1 cellular context compared by ENCODE assay signal in the genomic region with DNA sequence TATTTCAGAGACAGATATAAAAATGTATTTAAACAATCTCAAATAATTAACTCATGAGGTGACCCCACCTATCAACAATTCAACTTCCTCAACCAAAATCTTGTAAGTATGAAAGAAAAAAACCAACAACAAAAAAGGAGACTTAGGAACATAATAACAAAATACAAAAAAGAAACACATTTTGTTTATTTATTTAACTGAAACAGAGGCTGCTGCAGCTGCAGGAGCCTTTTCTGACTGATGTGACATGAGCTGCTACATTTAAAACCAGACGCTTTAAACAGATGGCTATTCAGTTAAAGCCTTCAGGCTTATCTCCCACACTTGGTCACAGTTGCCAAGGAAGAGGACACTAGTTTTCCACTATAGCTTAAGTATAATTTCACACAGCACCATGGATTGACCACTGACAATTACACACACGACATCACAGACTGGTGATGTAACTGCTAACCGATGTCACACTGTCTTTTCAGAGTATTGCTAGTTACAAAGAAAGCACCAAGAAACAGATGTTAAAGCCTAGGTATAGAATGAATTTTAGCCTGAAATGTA.
TF ChIP-seq lines count a peak whose summit lies in the region.

No MANE protein-coding gene starts in this region.

TF ChIP-seq in HEK293, 187 proteins besides CTCF, POLR2A, EP300 and RAD21 (continued from another document):
- TF ChIP-seq, protein P1, sequence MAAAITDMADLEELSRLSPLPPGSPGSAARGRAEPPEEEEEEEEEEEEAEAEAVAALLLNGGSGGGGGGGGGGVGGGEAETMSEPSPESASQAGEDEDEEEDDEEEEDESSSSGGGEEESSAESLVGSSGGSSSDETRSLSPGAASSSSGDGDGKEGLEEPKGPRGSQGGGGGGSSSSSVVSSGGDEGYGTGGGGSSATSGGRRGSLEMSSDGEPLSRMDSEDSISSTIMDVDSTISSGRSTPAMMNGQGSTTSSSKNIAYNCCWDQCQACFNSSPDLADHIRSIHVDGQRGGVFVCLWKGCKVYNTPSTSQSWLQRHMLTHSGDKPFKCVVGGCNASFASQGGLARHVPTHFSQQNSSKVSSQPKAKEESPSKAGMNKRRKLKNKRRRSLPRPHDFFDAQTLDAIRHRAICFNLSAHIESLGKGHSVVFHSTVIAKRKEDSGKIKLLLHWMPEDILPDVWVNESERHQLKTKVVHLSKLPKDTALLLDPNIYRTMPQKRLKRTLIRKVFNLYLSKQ (tag by site-specific recombination; IDR thresholded peaks at IDR 0.05; ENCODE audit: borderline replicate concordance): no peak
- TF ChIP-seq ZBTB21 (tag by site-specific recombination; IDR thresholded peaks at IDR 0.05) (peak; percentile 82), ZNF121 (tag by site-specific recombination; IDR thresholded peaks at IDR 0.05) (no peak), ZNF561 (tag by site-specific recombination; IDR thresholded peaks at IDR 0.05; ENCODE audit: borderline replicate concordance) (no peak), ZNF391 (tag by site-specific recombination; IDR thresholded peaks at IDR 0.05; ENCODE audit: borderline replicate concordance, low read depth) (no peak), ZNF837 (tag by site-specific recombination; IDR thresholded peaks at IDR 0.05) (no peak), ZNF792 (tag by site-specific recombination; IDR thresholded peaks at IDR 0.05) (no peak), ZNF138 (tag by site-specific recombination; IDR thresholded peaks at IDR 0.05; ENCODE audit: borderline replicate concordance) (no peak), ZNF23 (tag by site-specific recombination; IDR thresholded peaks at IDR 0.05; ENCODE audit: borderline replicate concordance) (no peak), ZNF677 (tag by site-specific recombination; IDR thresholded peaks at IDR 0.05) (no peak), ZNF48 (tag by site-specific recombination; IDR thresholded peaks at IDR 0.05) (no peak), ZNF24 (tag by site-specific recombination; IDR thresholded peaks at IDR 0.05) (no peak), KLF9 (tag by site-specific recombination; IDR thresholded peaks at IDR 0.05; ENCODE audit: low read depth) (no peak), OSR2 (tag by site-specific recombination; IDR thresholded peaks at IDR 0.05) (peak; percentile 83), GLIS1 (tag by site-specific recombination; IDR thresholded peaks at IDR 0.05) (no peak), ZNF157 (tag by site-specific recombination; IDR thresholded peaks at IDR 0.05) (no peak), ZNF404 (tag by site-specific recombination; IDR thresholded peaks at IDR 0.05) (no peak), ZEB2 (tag by site-specific recombination; IDR thresholded peaks at IDR 0.05) (0 out of 2 replicates have a peak, but pooled peaks have one; percentile 55), ZNF501 (tag by site-specific recombination; IDR thresholded peaks at IDR 0.05) (no peak), GLI4 (tag by site-specific recombination; IDR thresholded peaks at IDR 0.05) (no peak), ZNF596 (tag by site-specific recombination; IDR thresholded peaks at IDR 0.05) (no peak)
- TF ChIP-seq, protein P2, sequence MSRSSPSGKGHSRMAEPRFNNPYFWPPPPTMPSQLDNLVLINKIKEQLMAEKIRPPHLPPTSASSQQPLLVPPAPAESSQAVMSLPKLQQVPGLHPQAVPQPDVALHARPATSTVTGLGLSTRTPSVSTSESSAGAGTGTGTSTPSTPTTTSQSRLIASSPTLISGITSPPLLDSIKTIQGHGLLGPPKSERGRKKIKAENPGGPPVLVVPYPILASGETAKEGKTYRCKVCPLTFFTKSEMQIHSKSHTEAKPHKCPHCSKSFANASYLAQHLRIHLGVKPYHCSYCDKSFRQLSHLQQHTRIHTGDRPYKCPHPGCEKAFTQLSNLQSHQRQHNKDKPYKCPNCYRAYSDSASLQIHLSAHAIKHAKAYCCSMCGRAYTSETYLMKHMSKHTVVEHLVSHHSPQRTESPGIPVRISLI (tag by site-specific recombination; IDR thresholded peaks at IDR 0.05): peak; percentile 68; the same call in 1 of the 2 replicates
- TF ChIP-seq, protein P3, sequence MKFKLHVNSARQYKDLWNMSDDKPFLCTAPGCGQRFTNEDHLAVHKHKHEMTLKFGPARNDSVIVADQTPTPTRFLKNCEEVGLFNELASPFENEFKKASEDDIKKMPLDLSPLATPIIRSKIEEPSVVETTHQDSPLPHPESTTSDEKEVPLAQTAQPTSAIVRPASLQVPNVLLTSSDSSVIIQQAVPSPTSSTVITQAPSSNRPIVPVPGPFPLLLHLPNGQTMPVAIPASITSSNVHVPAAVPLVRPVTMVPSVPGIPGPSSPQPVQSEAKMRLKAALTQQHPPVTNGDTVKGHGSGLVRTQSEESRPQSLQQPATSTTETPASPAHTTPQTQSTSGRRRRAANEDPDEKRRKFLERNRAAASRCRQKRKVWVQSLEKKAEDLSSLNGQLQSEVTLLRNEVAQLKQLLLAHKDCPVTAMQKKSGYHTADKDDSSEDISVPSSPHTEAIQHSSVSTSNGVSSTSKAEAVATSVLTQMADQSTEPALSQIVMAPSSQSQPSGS (tag by site-specific recombination; IDR thresholded peaks at IDR 0.05; ENCODE audit: low read depth): no peak
- TF ChIP-seq, protein P4, sequence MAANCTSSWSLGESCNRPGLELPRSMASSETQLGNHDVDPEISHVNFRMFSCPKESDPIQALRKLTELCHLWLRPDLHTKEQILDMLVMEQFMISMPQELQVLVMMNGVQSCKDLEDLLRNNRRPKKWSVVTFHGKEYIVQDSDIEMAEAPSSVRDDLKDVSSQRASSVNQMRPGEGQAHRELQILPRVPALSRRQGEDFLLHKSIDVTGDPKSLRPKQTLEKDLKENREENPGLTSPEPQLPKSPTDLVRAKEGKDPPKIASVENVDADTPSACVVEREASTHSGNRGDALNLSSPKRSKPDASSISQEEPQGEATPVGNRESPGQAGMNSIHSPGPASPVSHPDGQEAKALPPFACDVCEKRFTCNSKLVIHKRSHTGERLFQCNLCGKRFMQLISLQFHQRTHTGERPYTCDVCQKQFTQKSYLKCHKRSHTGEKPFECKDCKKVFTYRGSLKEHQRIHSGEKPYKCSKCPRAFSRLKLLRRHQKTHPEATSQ (tag by site-specific recombination; IDR thresholded peaks at IDR 0.05): no peak
- TF ChIP-seq, protein P5, sequence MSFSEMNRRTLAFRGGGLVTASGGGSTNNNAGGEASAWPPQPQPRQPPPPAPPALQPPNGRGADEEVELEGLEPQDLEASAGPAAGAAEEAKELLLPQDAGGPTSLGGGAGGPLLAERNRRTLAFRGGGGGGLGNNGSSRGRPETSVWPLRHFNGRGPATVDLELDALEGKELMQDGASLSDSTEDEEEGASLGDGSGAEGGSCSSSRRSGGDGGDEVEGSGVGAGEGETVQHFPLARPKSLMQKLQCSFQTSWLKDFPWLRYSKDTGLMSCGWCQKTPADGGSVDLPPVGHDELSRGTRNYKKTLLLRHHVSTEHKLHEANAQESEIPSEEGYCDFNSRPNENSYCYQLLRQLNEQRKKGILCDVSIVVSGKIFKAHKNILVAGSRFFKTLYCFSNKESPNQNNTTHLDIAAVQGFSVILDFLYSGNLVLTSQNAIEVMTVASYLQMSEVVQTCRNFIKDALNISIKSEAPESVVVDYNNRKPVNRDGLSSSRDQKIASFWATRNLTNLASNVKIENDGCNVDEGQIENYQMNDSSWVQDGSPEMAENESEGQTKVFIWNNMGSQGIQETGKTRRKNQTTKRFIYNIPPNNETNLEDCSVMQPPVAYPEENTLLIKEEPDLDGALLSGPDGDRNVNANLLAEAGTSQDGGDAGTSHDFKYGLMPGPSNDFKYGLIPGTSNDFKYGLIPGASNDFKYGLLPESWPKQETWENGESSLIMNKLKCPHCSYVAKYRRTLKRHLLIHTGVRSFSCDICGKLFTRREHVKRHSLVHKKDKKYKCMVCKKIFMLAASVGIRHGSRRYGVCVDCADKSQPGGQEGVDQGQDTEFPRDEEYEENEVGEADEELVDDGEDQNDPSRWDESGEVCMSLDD (tag by site-specific recombination; IDR thresholded peaks at IDR 0.05): no peak
- TF ChIP-seq, protein P6, sequence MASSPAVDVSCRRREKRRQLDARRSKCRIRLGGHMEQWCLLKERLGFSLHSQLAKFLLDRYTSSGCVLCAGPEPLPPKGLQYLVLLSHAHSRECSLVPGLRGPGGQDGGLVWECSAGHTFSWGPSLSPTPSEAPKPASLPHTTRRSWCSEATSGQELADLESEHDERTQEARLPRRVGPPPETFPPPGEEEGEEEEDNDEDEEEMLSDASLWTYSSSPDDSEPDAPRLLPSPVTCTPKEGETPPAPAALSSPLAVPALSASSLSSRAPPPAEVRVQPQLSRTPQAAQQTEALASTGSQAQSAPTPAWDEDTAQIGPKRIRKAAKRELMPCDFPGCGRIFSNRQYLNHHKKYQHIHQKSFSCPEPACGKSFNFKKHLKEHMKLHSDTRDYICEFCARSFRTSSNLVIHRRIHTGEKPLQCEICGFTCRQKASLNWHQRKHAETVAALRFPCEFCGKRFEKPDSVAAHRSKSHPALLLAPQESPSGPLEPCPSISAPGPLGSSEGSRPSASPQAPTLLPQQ (tag by site-specific recombination; IDR thresholded peaks at IDR 0.05): no peak
- TF ChIP-seq, protein P7, sequence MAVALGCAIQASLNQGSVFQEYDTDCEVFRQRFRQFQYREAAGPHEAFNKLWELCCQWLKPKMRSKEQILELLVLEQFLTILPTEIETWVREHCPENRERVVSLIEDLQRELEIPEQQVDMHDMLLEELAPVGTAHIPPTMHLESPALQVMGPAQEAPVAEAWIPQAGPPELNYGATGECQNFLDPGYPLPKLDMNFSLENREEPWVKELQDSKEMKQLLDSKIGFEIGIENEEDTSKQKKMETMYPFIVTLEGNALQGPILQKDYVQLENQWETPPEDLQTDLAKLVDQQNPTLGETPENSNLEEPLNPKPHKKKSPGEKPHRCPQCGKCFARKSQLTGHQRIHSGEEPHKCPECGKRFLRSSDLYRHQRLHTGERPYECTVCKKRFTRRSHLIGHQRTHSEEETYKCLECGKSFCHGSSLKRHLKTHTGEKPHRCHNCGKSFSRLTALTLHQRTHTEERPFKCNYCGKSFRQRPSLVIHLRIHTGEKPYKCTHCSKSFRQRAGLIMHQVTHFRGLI (tag by site-specific recombination; IDR thresholded peaks at IDR 0.05): no peak
- TF ChIP-seq, protein P8, sequence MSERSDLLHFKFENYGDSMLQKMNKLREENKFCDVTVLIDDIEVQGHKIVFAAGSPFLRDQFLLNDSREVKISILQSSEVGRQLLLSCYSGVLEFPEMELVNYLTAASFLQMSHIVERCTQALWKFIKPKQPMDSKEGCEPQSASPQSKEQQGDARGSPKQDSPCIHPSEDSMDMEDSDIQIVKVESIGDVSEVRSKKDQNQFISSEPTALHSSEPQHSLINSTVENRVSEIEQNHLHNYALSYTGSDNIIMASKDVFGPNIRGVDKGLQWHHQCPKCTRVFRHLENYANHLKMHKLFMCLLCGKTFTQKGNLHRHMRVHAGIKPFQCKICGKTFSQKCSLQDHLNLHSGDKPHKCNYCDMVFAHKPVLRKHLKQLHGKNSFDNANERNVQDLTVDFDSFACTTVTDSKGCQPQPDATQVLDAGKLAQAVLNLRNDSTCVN (tag by site-specific recombination; optimal IDR thresholded peaks at IDR 0.05): no peak
